Comparison of ENCODE assay signal across 8 cellular contexts in the genomic region with DNA sequence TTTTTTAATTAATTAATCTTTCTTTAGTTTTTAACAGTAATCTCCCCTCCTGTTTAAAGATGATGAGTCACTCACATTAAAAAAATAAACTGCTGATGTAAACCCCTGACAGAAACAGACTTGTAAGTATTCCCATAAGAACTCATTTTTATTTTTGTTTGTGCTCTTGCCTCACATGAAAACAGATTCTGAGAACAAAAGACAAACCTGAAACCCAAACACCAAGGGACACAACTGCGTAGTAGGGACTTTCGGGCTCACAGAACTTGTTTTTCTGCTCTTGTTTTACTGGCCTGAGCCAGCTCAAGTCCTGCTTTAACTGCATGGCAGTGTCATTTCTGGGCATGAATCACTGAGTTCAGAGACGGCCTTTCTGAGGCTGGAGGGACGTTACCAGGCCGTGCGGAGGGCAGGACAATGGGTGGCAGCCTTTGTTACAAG.
DNase-seq lines count a peak whose midpoint lies in the region; ATAC-seq and TF ChIP-seq lines count a peak whose summit lies in the region.

No MANE protein-coding gene starts in this region.

- peak overlapping the region; percentile 62 for H3K4me3 Mint-ChIP-seq in MCF 10A (ENCODE audit: unreplicated experiment)

- intact Hi-C loops in MCF 10A (cut with micrococcal nuclease): no loop called here

- ATAC-seq in GM21381 (IDR thresholded peaks at IDR 0.05; ENCODE audit: unreplicated experiment): peak; percentile 63
- ATAC-seq in HG02840 (IDR thresholded peaks at IDR 0.05; ENCODE audit: low FRiP score, unreplicated experiment): no peak

- TF ChIP-seq CTCF in MCF 10A (IDR thresholded peaks at IDR 0.05; ENCODE audit: unreplicated experiment): no peak

- peak overlapping the region in 8 of 11 experiments; percentile 27 to 78 (median 36); a peak in 10 of 22 replicates for H3K9ac ChIP-seq in BLaER1 treated with 17β-estradiol and CSF1 and Interleukin-3, amounts not matched to agents 10 nM and 100 nM

- DNase-seq in NCI-H460 (ENCODE audit: extremely low read depth, low read depth) (peak; percentile 67), MCF 10A (ENCODE audit: unreplicated experiment) (peak; percentile 82), iPS-NIHi11 (ENCODE audit: low spot score) (peak; percentile 40), NCI-H2107 (lab: John Stamatoyannopoulos, UW) (no peak)

- CTCF ChIA-PET in MCF 10A (lab: Yijun Ruan, JAX): interaction anchor here (0.8 kb wide), 1 partner anchor 603 kb away, joined by 3 read pairs; no protein-coding TSS in a partner anchor

- peak overlapping the region in 10 of 11 experiments; percentile 9 to 90 (median 59); a peak in 18 of 22 replicates for H3K27ac ChIP-seq in BLaER1 treated with 17β-estradiol and CSF1 and Interleukin-3, amounts not matched to agents 10 nM and 100 nM
- H3K27ac ChIP-seq in skin epidermis: peak overlapping the region in 20 of 21 experiments; percentile 34 to 91 (median 80)

- POLR2A ChIA-PET in MCF 10A (lab: Yijun Ruan, JAX): interaction anchor here (0.6 to 1.3 kb wide), 7 partner anchors 73 to 933 kb away, joined by 3 to 5 read pairs (median 3); no protein-coding TSS in a partner anchor

- peak overlapping the region; percentile 99 for H3K27ac Mint-ChIP-seq in MCF 10A (ENCODE audit: low read depth, unreplicated experiment)

- peaks cover 0 to 14% (median 2%) of the 10 kb centered on the region in 11 experiments; a peak in 4 of 22 replicates for H3K9me3 ChIP-seq in BLaER1 treated with 17β-estradiol and CSF1 and Interleukin-3, amounts not matched to agents 10 nM and 100 nM (replicated peaks in 1 of 11)

- peaks cover 22% of the 10 kb centered on the region for H3K4me1 Mint-ChIP-seq in MCF 10A (ENCODE audit: insufficient read depth, unreplicated experiment)

- H3K36me3 Mint-ChIP-seq in MCF 10A (ENCODE audit: insufficient read depth, unreplicated experiment): peaks cover 56% of the 10 kb centered on the region

- no peaks in the 10 kb centered on the region for H3K27me3 ChIP-seq in BLaER1 treated with 17β-estradiol and CSF1 and Interleukin-3, amounts not matched to agents 10 nM and 100 nM

- H3K4me1 ChIP-seq in BLaER1 treated with 17β-estradiol and CSF1 and Interleukin-3, amounts not matched to agents 10 nM and 100 nM: peaks cover 6 to 44% (median 19%) of the 10 kb centered on the region in 10 experiments

- no peaks in the 10 kb centered on the region for H3K9me3 Mint-ChIP-seq in MCF 10A (ENCODE audit: unreplicated experiment)

- H3K36me3 ChIP-seq in BLaER1 treated with 17β-estradiol and CSF1 and Interleukin-3, amounts not matched to agents 10 nM and 100 nM: peaks cover 31 to 64% (median 49%) of the 10 kb centered on the region in 11 experiments

- H3K4me2 ChIP-seq in BLaER1 treated with 17β-estradiol and CSF1 and Interleukin-3, amounts not matched to agents 10 nM and 100 nM: peak overlapping the region; percentile 11 to 76 (median 43); a peak in 20 of 22 replicates

- H3K4me3 ChIP-seq in BLaER1 treated with 17β-estradiol and CSF1 and Interleukin-3, amounts not matched to agents 10 nM and 100 nM: no peak overlapping the region
- H3K4me3 ChIP-seq in skin epidermis: no peak overlapping the region

- H4K20me1 ChIP-seq in BLaER1 treated with 17β-estradiol and CSF1 and Interleukin-3, amounts not matched to agents 10 nM and 100 nM: no peaks in the 10 kb centered on the region

- H3K27me3 Mint-ChIP-seq in MCF 10A (ENCODE audit: insufficient read depth, unreplicated experiment): no peaks in the 10 kb centered on the region

- BruUV-seq in MCF 10A (replicated peaks; lab: Mats Ljungman, UMichigan): no TSS peak
